Comparison of ENCODE assay signal across 8 cellular contexts in genomic region chr6:30752164-30752927, GRCh38. TPM values are rescaled to one million over a fixed set of nuclear protein-coding genes. Genes with fewer than 3 reads are reported as not detected.
DNase-seq lines count a peak whose midpoint lies in the region; ATAC-seq and TF ChIP-seq lines count a peak whose summit lies in the region.

No MANE protein-coding gene starts in this region.

- DNase-seq in GM03348 (ENCODE audit: low spot score) (peak; percentile 92), Panc1 (ENCODE audit: low read depth, low spot score) (peak; percentile 92), epithelial cell of esophagus (ENCODE audit: low read depth) (peak; percentile 100)
- DNase-seq in CD8-positive, alpha-beta memory T cell, result no peak
- DNase-seq in stimulated activated CD4-positive, alpha-beta T cell treated with anti-CD3 and anti-CD28 coated beads, Interleukin-12 subunit alpha, Interleukin-12 subunit beta, amount 100 ng/mL, for 4 hours, result no peak

- H3K4me1 Mint-ChIP-seq in CD8-positive, alpha-beta memory T cell, result peaks cover 1 to 3% (median 2%) of the 10 kb centered on the region in 3 donors

- no TSS peak for BruUV-seq in Panc1 (replicated peaks; lab: Mats Ljungman, UMichigan)

- H3K27me3 ChIP-seq in Panc1 (ENCODE audit: control insufficient read depth, insufficient read depth, low read length) (no peaks in the 10 kb centered on the region), muscle layer of duodenum (ENCODE audit: low read depth, low read length) (no peaks in the 10 kb centered on the region)
- no peaks in the 10 kb centered on the region for H3K27me3 ChIP-seq in CD8-positive, alpha-beta memory T cell (ENCODE audit: insufficient read depth, low read length, poor library complexity, severe bottlenecking)

- H3K4me1 ChIP-seq in Panc1 (ENCODE audit: control insufficient read depth, insufficient read depth, low read length) (peaks cover 53% of the 10 kb centered on the region), muscle layer of duodenum (ENCODE audit: control insufficient read depth in 1 of 2, insufficient read depth in 2 of 2, low read length in 2 of 2) (peaks cover 0 to 6% of the 10 kb centered on the region in 2 donors)
- H3K4me1 ChIP-seq in CD8-positive, alpha-beta memory T cell (ENCODE audit: insufficient read depth, low read length), result no peaks in the 10 kb centered on the region

- H3K4me3 ChIP-seq in Panc1 (ENCODE audit: low read depth in 2 of 2, low read length in 2 of 2) (0 out of 4 replicates have a peak overlapping the region, but pooled peaks of 1 of the 2 experiments have one; percentile 12), epithelial cell of esophagus (ENCODE audit: low read length) (no peak overlapping the region), muscle layer of duodenum (ENCODE audit: low read depth in 1 of 2, low read length in 2 of 2) (no peak overlapping the region)
- H3K4me3 ChIP-seq in CD8-positive, alpha-beta memory T cell (ENCODE audit: low read length), result no peak overlapping the region

- CTCF ChIA-PET in Panc1 (lab: Charles Lee), result interaction anchor here (0.5 kb wide), 1 partner anchor 861 kb away, joined by 3 read pairs; no protein-coding TSS in a partner anchor
- CTCF ChIA-PET in CD8-positive, alpha-beta memory T cell (lab: Charles Lee), result interaction anchor here (1.9 kb wide), 1 partner anchor 17 kb away, joined by 4 read pairs; no protein-coding TSS in a partner anchor

- peak overlapping the region; percentile 94 for H3K27ac ChIP-seq in Panc1 (ENCODE audit: low read length)
- peak overlapping the region; percentile 83 for H3K27ac ChIP-seq in muscle layer of duodenum (ENCODE audit: low read length)
- H3K27ac ChIP-seq in CD8-positive, alpha-beta memory T cell (ENCODE audit: low read depth, low read length), result no peak overlapping the region

- H3K9me3 ChIP-seq in Panc1 (ENCODE audit: control insufficient read depth, insufficient read depth, low read depth, low read length) (no peaks in the 10 kb centered on the region), muscle layer of duodenum (ENCODE audit: control insufficient read depth in 1 of 2, low read length in 2 of 2) (no peaks in the 10 kb centered on the region)
- H3K9me3 ChIP-seq in CD8-positive, alpha-beta memory T cell (ENCODE audit: low read length), result no peaks in the 10 kb centered on the region

- in situ Hi-C loops in Panc1 (cut with HindIII; ENCODE audit: low pct_unique_long_range_greater_than_20kb, low sequenced_read_pairs), result no loop called here

- POLR2A ChIA-PET in Panc1 (lab: Charles Lee), result interaction anchor here (0.7 to 1.2 kb wide), 3 partner anchors 9 to 30 kb away, joined by 3 to 4 read pairs (median 3); no protein-coding TSS in a partner anchor
- POLR2A ChIA-PET in CD8-positive, alpha-beta memory T cell (lab: Charles Lee), result interaction anchor here (0.5 kb wide), 1 partner anchor 31 kb away, joined by 6 read pairs; no protein-coding TSS in a partner anchor

- H3K27me3 Mint-ChIP-seq in CD8-positive, alpha-beta memory T cell, result peaks cover 0 to 3% of the 10 kb centered on the region in 2 donors

- TF ChIP-seq CTCF in Panc1 (IDR thresholded peaks at IDR 0.05), result no peak
- peak; percentile 21 for TF ChIP-seq CTCF in epithelial cell of esophagus (IDR thresholded peaks at IDR 0.05; ENCODE audit: insufficient read depth, low read depth, low read length, missing control alignments)

- H3K9me3 Mint-ChIP-seq in CD8-positive, alpha-beta memory T cell, result no peaks in the 10 kb centered on the region

- H3K36me3 Mint-ChIP-seq in CD8-positive, alpha-beta memory T cell, result no peaks in the 10 kb centered on the region

- no peaks in the 10 kb centered on the region for H3K36me3 ChIP-seq in Panc1 (ENCODE audit: control insufficient read depth, insufficient read depth, low read length)
- no peaks in the 10 kb centered on the region for H3K36me3 ChIP-seq in muscle layer of duodenum (ENCODE audit: control insufficient read depth in 1 of 2, insufficient read depth in 2 of 2, low read length in 2 of 2)
- H3K36me3 ChIP-seq in CD8-positive, alpha-beta memory T cell (ENCODE audit: insufficient read depth, low read length), result no peaks in the 10 kb centered on the region

- intact Hi-C loops in Panc1 (cut with micrococcal nuclease; ENCODE audit: unreplicated experiment), result no loop called here

- peak; percentile 90 for ATAC-seq in Panc1
- no peak for ATAC-seq in GM21423 (IDR thresholded peaks at IDR 0.05; ENCODE audit: unreplicated experiment)
- no peak for ATAC-seq in HG02571 (IDR thresholded peaks at IDR 0.05; ENCODE audit: unreplicated experiment)

- H3K4me3 Mint-ChIP-seq in CD8-positive, alpha-beta memory T cell, result no peak overlapping the region

- H3K27ac Mint-ChIP-seq in CD8-positive, alpha-beta memory T cell, result peak overlapping the region in 1 of 8 donors; percentile 48

RNA-seq across cellular contexts. Expression of gene IER3, which starts 8.0 kb away (rescaled TPM):
- total RNA-seq in Panc1 (2021; ENCODE audit: unreplicated experiment), result 106 TPM
- polyA plus RNA-seq in Panc1 (2012; ENCODE audit: insufficient read length), result 166 TPM
- total RNA-seq in CD8-positive, alpha-beta memory T cell, result 100 to 1,000 TPM; 267 to 294 TPM
- 0.58 TPM for polyA plus RNA-seq in CD8-positive, alpha-beta memory T cell

RNA-seq across cellular contexts. Expression of gene FLOT1, which starts 9.9 kb away (rescaled TPM):
- 176 TPM for total RNA-seq in Panc1 (2021; ENCODE audit: unreplicated experiment)
- polyA plus RNA-seq in Panc1 (2012; ENCODE audit: insufficient read length), result 221 TPM
- 100 to 1,000 TPM; 154 to 155 TPM for total RNA-seq in CD8-positive, alpha-beta memory T cell
- polyA plus RNA-seq in CD8-positive, alpha-beta memory T cell, result 104 TPM

RNA-seq across cellular contexts. Expression of gene TUBB, which starts 32.2 kb away (rescaled TPM):
- total RNA-seq in Panc1 (2021; ENCODE audit: unreplicated experiment), result 853 TPM
- 1,083 TPM for polyA plus RNA-seq in Panc1 (2012; ENCODE audit: insufficient read length)
- 1,000 to 10,000 TPM; 1,610 to 1,639 TPM for total RNA-seq in CD8-positive, alpha-beta memory T cell
- 136 TPM for polyA plus RNA-seq in CD8-positive, alpha-beta memory T cell

RNA-seq across cellular contexts. Expression of gene MDC1, which starts 35.3 kb away (rescaled TPM):
- 68.6 TPM for total RNA-seq in Panc1 (2021; ENCODE audit: unreplicated experiment)
- 36.0 TPM for polyA plus RNA-seq in Panc1 (2012; ENCODE audit: insufficient read length)
- total RNA-seq in CD8-positive, alpha-beta memory T cell, result 10 to 100 TPM; 59.4 to 71.1 TPM
- polyA plus RNA-seq in CD8-positive, alpha-beta memory T cell, result 6.4 TPM

Comparison
In these comparisons a context has a peak if more than half of its experiments do, and no peak if none do; other contexts are left out.
1. DNase-seq: peak in GM03348 (single experiment), Panc1 (single experiment) and epithelial cell of esophagus (single experiment); none in CD8-positive, alpha-beta memory T cell (0 of 5) and stimulated activated CD4-positive, alpha-beta T cell treated with anti-CD3 and anti-CD28 coated beads, Interleukin-12 subunit alpha, Interleukin-12 subunit beta, amount 100 ng/mL, for 4 hours (single experiment).